ENCODE assay signal across 9 cellular contexts in the genomic region with DNA sequence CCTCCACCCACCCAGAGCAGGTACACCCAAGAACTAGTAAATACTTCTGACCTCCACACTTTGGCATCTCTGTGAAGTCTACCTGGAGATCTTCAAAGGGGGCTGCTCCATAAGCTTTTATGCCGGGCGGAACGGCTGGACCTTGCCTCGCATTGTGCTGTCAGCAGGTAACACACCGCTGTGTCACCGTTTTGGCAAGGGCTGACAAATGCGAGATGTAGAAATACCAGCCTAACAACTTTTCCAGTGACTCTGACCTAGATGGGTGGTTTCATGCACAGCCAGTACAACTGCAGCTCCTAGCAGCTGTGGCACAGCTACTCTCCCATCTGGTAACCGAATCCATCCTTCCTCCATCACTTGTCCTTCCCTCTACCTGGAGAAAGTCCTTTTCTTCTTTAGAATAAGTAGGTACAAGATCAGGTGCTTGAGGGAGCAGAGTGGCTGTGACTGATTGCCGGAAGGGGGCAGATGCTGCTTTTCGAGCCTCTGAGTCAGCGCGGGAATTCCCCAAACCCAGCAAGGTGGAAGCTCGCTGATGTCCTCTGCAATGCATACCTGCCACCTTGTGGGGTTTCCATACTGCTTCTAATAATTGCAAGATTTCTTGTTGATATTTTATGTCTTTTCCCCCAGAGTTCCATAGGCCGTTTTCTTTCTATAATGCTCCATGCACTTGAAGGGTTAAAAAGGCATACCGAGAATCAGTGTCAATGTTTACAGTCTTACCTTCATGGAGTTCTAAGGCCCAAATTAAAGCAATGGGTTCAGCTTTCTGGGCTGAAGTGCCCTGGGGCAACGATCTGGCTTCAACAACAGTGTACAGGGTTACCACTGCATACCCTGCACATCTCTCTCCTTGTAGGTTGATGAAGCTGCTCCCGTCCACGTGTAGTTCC. TPM values are rescaled to one million over a fixed set of nuclear protein-coding genes. Genes with fewer than 3 reads are reported as not detected.
DNase-seq lines count a peak whose midpoint lies in the region; ATAC-seq, FAIRE-seq and TF ChIP-seq lines count a peak whose summit lies in the region.
"Not testable (repeated sequence)": the region's sequence is repeated elsewhere in the genome, so short reads cannot be mapped to it uniquely, and the experiment has no call there.
"Had no signal": no experiment of that assay in that cellular context is flagged by ENCODE, and none has a peak within 500 bp of the region (broad histone marks: within the 10 kb centered on the region; RNA-seq: fewer than 3 reads in every experiment).

No MANE protein-coding gene starts in this region.

- peak overlapping the region in 1 of 2 donors; percentile 75 for H3K27ac Mint-ChIP-seq in stimulated activated naive CD8-positive, alpha-beta T cell treated with anti-CD3 and anti-CD28 coated beads, Interleukin-15, amount 100 ng/mL, for 72 hours

- not testable (repeated sequence) for H3K36me3 ChIP-seq in GM12878 (ENCODE audit: control insufficient read depth in 2 of 2, insufficient read depth in 2 of 2, low read length in 1 of 2)

- SMC1A ChIA-PET in GM12878 (lab: Charles Lee; ENCODE audit: uncharacterized antibody, unreplicated experiment), result interaction anchor here (0.7 to 11.3 kb wide), 10 partner anchors 11 to 145 kb away, joined by 3 to 320 read pairs (median 5); partner anchors contain the start of gene NR4A1

- RAD21 ChIA-PET in GM12878 (lab: Charles Lee; ENCODE audit: unreplicated experiment), result interaction anchor here (1.0 to 5.1 kb wide), 11 partner anchors 11 to 95 kb away, joined by 3 to 151 read pairs (median 8); partner anchors contain the start of genes ATG101 and NR4A1

- WGBS in GM12878 (ENCODE audit: insufficient coverage, insufficient replicate concordance, low lambda C conversion rate, missing lambda C conversion rate), result 19% methylated on average over 18 of the region's 18 CpGs

- BruUV-seq in GM12878 (replicated peaks; lab: Mats Ljungman, UMichigan), result not testable (repeated sequence)

- TF ChIP-seq POLR2A in GM12878 (IDR thresholded peaks at IDR 0.05; ENCODE audit: low read depth, low read length), result not testable (repeated sequence)

- not testable (repeated sequence) for H3K79me2 ChIP-seq in GM12878 (ENCODE audit: control insufficient read depth, insufficient read depth, low read length)

- peak; percentile 29 to 37 (median 36); a peak in 4 of 6 replicates for TF ChIP-seq CTCF in GM12878 (IDR thresholded peaks at IDR 0.05 in 2 of 3, conservative IDR thresholded peaks at IDR 0.05 in 1 of 3; ENCODE audit: control insufficient read depth in 2 of 3, extremely low read depth in 1 of 3, insufficient read depth in 1 of 3, low read depth in 3 of 3, low read length in 3 of 3)

- POLR2A ChIA-PET in GM12878 (lab: Charles Lee), result interaction anchor here (1.0 to 3.2 kb wide), 2 partner anchors 46 to 91 kb away, joined by 3 to 20 read pairs; partner anchors contain the start of gene ATG101

- DNase-seq in Daoy (ENCODE audit: low read depth) (peak; percentile 61), NCI-H1417 (lab: John Stamatoyannopoulos, UW) (peak; percentile 25 to 50 (median 37)), T follicular helper cell (ENCODE audit: low read depth) (peak; percentile 52), GM12878 (ENCODE audit: low read depth, low spot score) (peak; percentile 37), left lobe of liver (ENCODE audit: low spot score) (peak; percentile 78)
- peak; percentile 20 to 49 for DNase-seq in activated CD8-positive, alpha-beta memory T cell treated with anti-CD3 and anti-CD28 coated beads for 4 hours (ENCODE audit: low read depth in 2 of 2)
- DNase-seq in stimulated activated CD4-positive, alpha-beta T cell treated with anti-CD3 and anti-CD28 coated beads, Interleukin-1b, Interleukin-23, amount 100 ng/mL, for 24 hours (ENCODE audit: low read depth in 4 of 4, low spot score in 1 of 4), result peak in 3 of 4 experiments; percentile 33 to 54 (median 43)
- DNase-seq in stimulated activated naive CD8-positive, alpha-beta T cell treated with anti-CD3 and anti-CD28 coated beads, Interleukin-15, amount 100 ng/mL, for 72 hours, result peak; percentile 57 to 70

- peaks cover 23% of the 10 kb centered on the region for H3K27me3 Mint-ChIP-seq in stimulated activated naive CD8-positive, alpha-beta T cell treated with anti-CD3 and anti-CD28 coated beads, Interleukin-15, amount 100 ng/mL, for 72 hours

- H3K27ac ChIP-seq in GM12878 (ENCODE audit: control insufficient read depth, insufficient read depth), result peak overlapping the region; percentile 50

- H3K4me1 ChIP-seq in GM12878 (ENCODE audit: control insufficient read depth, insufficient read depth, low read length), result peaks cover 42% of the 10 kb centered on the region

- peaks cover 46% of the 10 kb centered on the region for H3K4me1 Mint-ChIP-seq in stimulated activated naive CD8-positive, alpha-beta T cell treated with anti-CD3 and anti-CD28 coated beads, Interleukin-15, amount 100 ng/mL, for 72 hours

- not testable (repeated sequence) for H3K9me3 ChIP-seq in GM12878 (replicated peaks; ENCODE audit: control insufficient read depth, insufficient read depth, low read length)

- not testable (repeated sequence) for H3K27me3 ChIP-seq in GM12878 (replicated peaks in 1 of 2; ENCODE audit: control insufficient read depth in 2 of 2, insufficient read depth in 2 of 2, low read length in 1 of 2)

- FAIRE-seq in GM12878 (lab: Jason Lieb, UNC), result not testable (repeated sequence)

- in situ Hi-C loops in GM12878 (cut with MboI), result not testable (repeated sequence)

- H3K9me3 Mint-ChIP-seq in stimulated activated naive CD8-positive, alpha-beta T cell treated with anti-CD3 and anti-CD28 coated beads, Interleukin-15, amount 100 ng/mL, for 72 hours, result not testable (repeated sequence)

- not testable (repeated sequence) for ATAC-seq in GM12878; left lobe of liver; stimulated activated naive CD8-positive, alpha-beta T cell treated with anti-CD3 and anti-CD28 coated beads, Interleukin-15, amount 100 ng/mL, for 72 hours

- peak overlapping the region; percentile 39; the same call in 1 of the 2 replicates for H3K9ac ChIP-seq in GM12878 (ENCODE audit: control insufficient read depth, insufficient read depth, low read length)

- intact Hi-C loops in GM12878 (cut with micrococcal nuclease; ENCODE audit: unreplicated experiment), result loop anchor here (1.0 kb wide), 1 partner anchor 33 kb away; no protein-coding TSS in a partner anchor

- CTCF ChIA-PET in GM12878 (lab: Yijun Ruan, JAX), result interaction anchor here (1.0 to 5.3 kb wide), 14 partner anchors 11 to 146 kb away, joined by 3 to 395 read pairs (median 8); partner anchors contain the start of genes ATG101 and SMIM41

- H3K4me2 ChIP-seq in GM12878 (ENCODE audit: control insufficient read depth, insufficient read depth), result peak overlapping the region; percentile 79

- TF ChIP-seq RAD21 in GM12878 (IDR thresholded peaks at IDR 0.05; ENCODE audit: insufficient read depth, low read depth, low read length), result peak; percentile 45

- H4K20me1 ChIP-seq in GM12878 (ENCODE audit: control insufficient read depth, insufficient read depth), result not testable (repeated sequence)

- TF ChIP-seq EP300 in GM12878 (IDR thresholded peaks at IDR 0.05; ENCODE audit: borderline replicate concordance in 1 of 2, control insufficient read depth in 1 of 2, low read depth in 2 of 2, low read length in 2 of 2), result not testable (repeated sequence)

- not testable (repeated sequence) for H2AFZ ChIP-seq in GM12878 (ENCODE audit: control insufficient read depth, low read depth, low read length)

- not testable (repeated sequence) for H3K4me3 Mint-ChIP-seq in stimulated activated naive CD8-positive, alpha-beta T cell treated with anti-CD3 and anti-CD28 coated beads, Interleukin-15, amount 100 ng/mL, for 72 hours

- peak overlapping the region; percentile 40 for H3K4me3 ChIP-seq in GM12878

TF ChIP-seq in GM12878, 131 proteins besides CTCF, POLR2A, EP300 and RAD21 (continues in another document):
- TF ChIP-seq IKZF2 (IDR thresholded peaks at IDR 0.05) (0 out of 4 replicates have a peak, but pooled peaks of 1 of the 2 experiments have one; percentile 9), JUNB (IDR thresholded peaks at IDR 0.05) (peak; percentile 29; the same call in 1 of the 2 replicates)

RNA-seq across cellular contexts. Expression of gene SMIM41, which starts 37.0 kb away (rescaled TPM):
- total RNA-seq in Daoy (2014; rRNA removed; shearing (Covaris generic)), result not detected in 2 replicates
- 0.27 TPM in 1 of 2 replicates, not detected in the other for total RNA-seq in GM12878 (2013; cell fraction: nucleolus; rRNA removed)
- total RNA-seq in GM12878 (2014; rRNA removed), result not detected in 2 replicates
- not detected in 2 replicates for total RNA-seq in GM12878 (2014; rRNA removed; fragmentation: Illumina TruSeq; extraction: Trizol)
- total RNA-seq in GM12878 (2021), result 0.19 TPM in 1 of 2 replicates, not detected in the other
- not detected for polyA plus RNA-seq in GM12878 (2011; ENCODE audit: low read depth)
- not detected in 2 replicates for polyA plus RNA-seq in GM12878 (2011; rRNA removed)
- polyA plus RNA-seq in GM12878 (2011; cell fraction: cytosol; rRNA removed), result not detected in 2 replicates
- polyA plus RNA-seq in GM12878 (2011; cell fraction: nucleus; rRNA removed), result not detected in 2 replicates
- not detected in 2 replicates for polyA plus RNA-seq in GM12878 (2012)
- not detected in 2 replicates for polyA plus RNA-seq in GM12878 (2014; fragmentation: Illumina TruSeq; extraction: Trizol)
- not detected for polyA plus RNA-seq in GM12878 (2014; fragmentation: Nextera tagmentation; extraction: Ambion mirVana)
- not detected in 2 replicates for polyA plus RNA-seq in GM12878 (2014; rRNA removed)
- not detected for polyA plus RNA-seq in GM12878 (2016; fragmentation: Nextera tagmentation; extraction: Ambion mirVana)
- polyA minus RNA-seq in GM12878 (2011; rRNA and poly(A)+ RNA removed), result not detected in 2 replicates
- not detected in 2 replicates for polyA minus RNA-seq in GM12878 (2011; cell fraction: cytosol; rRNA and poly(A)+ RNA removed)
- polyA minus RNA-seq in GM12878 (2011; cell fraction: nucleus; rRNA and poly(A)+ RNA removed), result 0.86 TPM in 1 of 2 replicates, not detected in the other
- not detected for total RNA-seq in left lobe of liver
- total RNA-seq: activated CD8-positive, alpha-beta memory T cell treated with anti-CD3 and anti-CD28 coated beads for 36 hours had no signal

RNA-seq across cellular contexts. Expression of gene ATG101, which starts 46.7 kb away (rescaled TPM):
- total RNA-seq in Daoy (2014; rRNA removed; shearing (Covaris generic)), result 156 and 160 TPM in 2 replicates
- total RNA-seq in GM12878 (2013; cell fraction: nucleolus; rRNA removed), result 13.7 and 15.2 TPM in 2 replicates
- 44.5 and 44.8 TPM in 2 replicates for total RNA-seq in GM12878 (2014; rRNA removed)
- 21.5 and 21.9 TPM in 2 replicates for total RNA-seq in GM12878 (2014; rRNA removed; fragmentation: Illumina TruSeq; extraction: Trizol)
- total RNA-seq in GM12878 (2021), result 33.8 and 36.5 TPM in 2 replicates
- 21.8 TPM for polyA plus RNA-seq in GM12878 (2011; ENCODE audit: low read depth)
- polyA plus RNA-seq in GM12878 (2011; rRNA removed), result 31.4 and 49.8 TPM in 2 replicates
- polyA plus RNA-seq in GM12878 (2011; cell fraction: cytosol; rRNA removed), result 64.4 and 85.9 TPM in 2 replicates
- 34.2 and 44.8 TPM in 2 replicates for polyA plus RNA-seq in GM12878 (2011; cell fraction: nucleus; rRNA removed)
- 26.6 and 32.8 TPM in 2 replicates for polyA plus RNA-seq in GM12878 (2012)
- polyA plus RNA-seq in GM12878 (2014; fragmentation: Illumina TruSeq; extraction: Trizol), result 10.4 and 26.0 TPM in 2 replicates
- 1 to 10 TPM; 2.7 to 5.6 TPM for polyA plus RNA-seq in GM12878 (2014; fragmentation: Nextera tagmentation; extraction: Ambion mirVana)
- polyA plus RNA-seq in GM12878 (2014; rRNA removed), result 42.7 and 43.1 TPM in 2 replicates
- polyA plus RNA-seq in GM12878 (2016; fragmentation: Nextera tagmentation; extraction: Ambion mirVana), result 10 to 100 TPM; 34.1 to 40.5 TPM
- polyA minus RNA-seq in GM12878 (2011; rRNA and poly(A)+ RNA removed), result 48.9 and 54.6 TPM in 2 replicates
- 9.0 and 11.8 TPM in 2 replicates for polyA minus RNA-seq in GM12878 (2011; cell fraction: cytosol; rRNA and poly(A)+ RNA removed)
- 12.6 and 24.2 TPM in 2 replicates for polyA minus RNA-seq in GM12878 (2011; cell fraction: nucleus; rRNA and poly(A)+ RNA removed)
- 18.0 TPM for total RNA-seq in left lobe of liver
